1 cellular context compared by ENCODE assay signal in the genomic region with DNA sequence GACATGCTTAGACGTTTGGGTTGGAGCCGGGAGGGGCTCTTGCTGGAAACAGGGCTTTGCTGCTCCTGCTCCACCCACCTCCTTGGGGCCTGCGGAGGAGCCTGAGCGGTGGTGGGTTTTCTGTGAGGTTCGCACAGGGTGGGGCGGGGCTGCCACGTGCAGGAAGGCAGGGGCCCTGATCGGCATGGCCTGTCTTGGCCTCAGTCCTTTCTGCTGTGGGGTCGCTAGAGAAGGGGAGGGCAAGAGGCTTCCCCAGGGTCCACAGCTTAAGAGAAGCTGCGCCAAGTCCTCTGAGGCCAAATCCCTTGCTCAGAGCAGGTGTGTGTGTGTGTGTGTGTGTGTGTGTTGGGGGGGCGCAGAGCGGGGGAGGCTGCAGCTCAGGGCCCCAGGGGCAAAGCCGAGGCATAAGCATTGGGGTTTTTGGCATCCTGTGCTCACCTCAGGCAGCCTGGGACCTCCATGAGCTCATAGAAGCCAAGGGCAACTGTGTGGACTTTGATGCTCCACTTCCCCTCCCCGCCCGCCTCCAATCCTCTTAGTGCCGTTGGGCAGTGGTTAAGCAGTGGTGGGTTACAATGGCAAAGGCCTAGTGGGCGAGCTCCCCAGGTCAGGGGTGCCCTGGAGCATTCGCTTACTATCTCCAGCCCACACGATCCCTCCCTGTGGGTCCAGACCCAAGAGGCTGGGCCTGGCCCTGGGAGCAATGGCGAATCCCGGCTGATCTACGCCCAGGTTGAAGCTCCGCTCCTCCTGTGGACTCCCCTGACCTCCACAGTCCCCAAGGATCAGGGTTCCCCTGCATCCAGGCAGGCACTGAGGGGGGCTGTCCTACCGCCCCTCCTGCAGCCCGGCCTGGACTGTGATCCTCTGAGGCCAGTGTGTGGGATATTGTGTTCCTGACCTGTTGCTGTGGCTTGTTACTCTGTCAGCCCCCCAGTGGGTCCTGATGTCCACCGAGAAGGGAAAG.
TF ChIP-seq lines count a peak whose summit lies in the region.

No MANE protein-coding gene starts in this region.

TF ChIP-seq in SK-N-SH, 30 proteins besides CTCF, POLR2A, EP300 and RAD21 (continued from another document):
- TF ChIP-seq, protein P1, sequence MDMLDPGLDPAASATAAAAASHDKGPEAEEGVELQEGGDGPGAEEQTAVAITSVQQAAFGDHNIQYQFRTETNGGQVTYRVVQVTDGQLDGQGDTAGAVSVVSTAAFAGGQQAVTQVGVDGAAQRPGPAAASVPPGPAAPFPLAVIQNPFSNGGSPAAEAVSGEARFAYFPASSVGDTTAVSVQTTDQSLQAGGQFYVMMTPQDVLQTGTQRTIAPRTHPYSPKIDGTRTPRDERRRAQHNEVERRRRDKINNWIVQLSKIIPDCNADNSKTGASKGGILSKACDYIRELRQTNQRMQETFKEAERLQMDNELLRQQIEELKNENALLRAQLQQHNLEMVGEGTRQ (IDR thresholded peaks at IDR 0.05; ENCODE audit: borderline replicate concordance, low read depth, low read length), result no peak
- TF ChIP-seq RXRA (IDR thresholded peaks at IDR 0.05; ENCODE audit: borderline replicate concordance, low read depth) (no peak), GABPA (IDR thresholded peaks at IDR 0.05; ENCODE audit: low read depth) (no peak), FOSL2 (IDR thresholded peaks at IDR 0.05; ENCODE audit: borderline replicate concordance, low read depth) (no peak), TEAD4 (IDR thresholded peaks at IDR 0.05; ENCODE audit: borderline replicate concordance, insufficient read depth) (no peak)
- TF ChIP-seq, protein P2, sequence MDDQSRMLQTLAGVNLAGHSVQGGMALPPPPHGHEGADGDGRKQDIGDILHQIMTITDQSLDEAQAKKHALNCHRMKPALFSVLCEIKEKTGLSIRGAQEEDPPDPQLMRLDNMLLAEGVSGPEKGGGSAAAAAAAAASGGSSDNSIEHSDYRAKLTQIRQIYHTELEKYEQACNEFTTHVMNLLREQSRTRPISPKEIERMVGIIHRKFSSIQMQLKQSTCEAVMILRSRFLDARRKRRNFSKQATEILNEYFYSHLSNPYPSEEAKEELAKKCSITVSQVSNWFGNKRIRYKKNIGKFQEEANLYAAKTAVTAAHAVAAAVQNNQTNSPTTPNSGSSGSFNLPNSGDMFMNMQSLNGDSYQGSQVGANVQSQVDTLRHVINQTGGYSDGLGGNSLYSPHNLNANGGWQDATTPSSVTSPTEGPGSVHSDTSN (IDR thresholded peaks at IDR 0.05), result no peak
